23 cellular contexts compared by ENCODE assay signal in genomic region chr6:104407957-104408356, GRCh38.
"Had no signal": no experiment of that assay in that cellular context is flagged by ENCODE, and none has a peak within 500 bp of the region (broad histone marks: within the 10 kb centered on the region; RNA-seq: fewer than 3 reads in every experiment).

No MANE protein-coding gene starts in this region.

- H3K27me3 Mint-ChIP-seq: T-cell had no signal

- H3K4me3 ChIP-seq: SJSA1 had no signal

- H3K36me3 Mint-ChIP-seq: T-cell had no signal

- DNase-seq: KBM-7, NCI-H1092, NCI-H1105 treated with DMSO at 0.1 percent for 48 hours, NCI-H1417 treated with DMSO at 0.1 percent for 48 hours, NCI-H146, NCI-H1694 treated with DMSO at 0.1 percent for 48 hours, NCI-H1930, NCI-H2081, NCI-H2107, NCI-H2171 treated with DMSO at 0.1 percent for 48 hours, NCI-H226, NCI-H446, NCI-H510A, NCI-H524 treated with DMSO at 0.1 percent for 48 hours, NCI-H69, NCI-H774, Right ventricle myocardium superior, RPMI8226, SIG-M5, SK-N-SH, SW 1271, T-cell had no signal

- H3K27ac ChIP-seq: SJSA1 had no signal

- ATAC-seq: T-cell had no signal

- H3K9ac ChIP-seq: SK-N-SH had no signal

- H3K4me2 ChIP-seq: SK-N-SH had no signal

- H3K9me3 Mint-ChIP-seq: T-cell had no signal

- H3K36me3 ChIP-seq: SJSA1 had no signal

- H3K4me3 Mint-ChIP-seq: T-cell had no signal

- H3K27ac Mint-ChIP-seq: T-cell had no signal
